ENCODE assay signal across 41 cellular contexts in genomic region chr7:111537134-111537533, GRCh38.
"Had no signal": no experiment of that assay in that cellular context is flagged by ENCODE, and none has a peak within 500 bp of the region (broad histone marks: within the 10 kb centered on the region; RNA-seq: fewer than 3 reads in every experiment).

No MANE protein-coding gene starts in this region.

- H3K36me3 ChIP-seq: adrenal gland, ascending aorta, brain microvascular endothelial cell, breast epithelium, cardiac muscle cell had no signal

- ATAC-seq: activated naive CD4-positive, alpha-beta T cell treated with anti-CD3 and anti-CD28 coated beads, Interleukin-2, amount 50 U/mL, for 72 hours; activated naive CD8-positive, alpha-beta T cell treated with anti-CD3 and anti-CD28 coated beads, Interleukin-2, amount 50 U/mL, for 24 hours; activated T-cell treated with anti-CD3 and anti-CD28 coated beads, Interleukin-2, amount 50 U/mL, for 4 hours; activated T-cell treated with anti-CD3 and anti-CD28 coated beads, Interleukin-2, amount 50 U/mL, for 72 hours; activated T-helper 17 cell treated with anti-CD3 and anti-CD28 coated beads, Interleukin-2, amount 50 U/mL, for 72 hours; body of pancreas had no signal

- H3K27me3 Mint-ChIP-seq: activated naive CD4-positive, alpha-beta T cell treated with anti-CD3 and anti-CD28 coated beads, Interleukin-2, amount 10 ng/mL, durations not matched to agents 7 days and 5 days; activated naive CD4-positive, alpha-beta T cell treated with anti-CD3 and anti-CD28 coated beads, Interleukin-2, amount 50 U/mL, for 24 hours; activated naive CD8-positive, alpha-beta T cell; activated naive CD8-positive, alpha-beta T cell treated with anti-CD3 and anti-CD28 coated beads for 36 hours; activated naive CD8-positive, alpha-beta T cell treated with anti-CD3 and anti-CD28 coated beads, Interleukin-2, amount 50 U/mL, for 24 hours; activated T-cell treated with anti-CD3 and anti-CD28 coated beads, Interleukin-2, amount 50 U/mL, for 24 hours; activated T-helper 17 cell treated with anti-CD3 and anti-CD28 coated beads, Interleukin-2, amount 50 U/mL, for 72 hours; brain; central memory CD8-positive, alpha-beta T cell had no signal

- H3K9me3 ChIP-seq: adrenal gland, ascending aorta, body of pancreas, breast epithelium had no signal

- H3K4me3 ChIP-seq: adrenal gland, ascending aorta, body of pancreas, breast epithelium, cardiac muscle cell had no signal

- DNase-seq: activated effector memory CD4-positive, alpha-beta T cell treated with anti-CD3 and anti-CD28 coated beads, Interleukin-2, amount 50 U/mL, for 16 hours; activated effector memory CD4-positive, alpha-beta T cell treated with Interleukin-2 at 50 U/mL for 16 hours; activated gamma-delta T cell; activated gamma-delta T cell treated with Interleukin-2 at 50 U/mL for 16 hours; activated naive CD4-positive, alpha-beta T cell; activated naive CD4-positive, alpha-beta T cell treated with anti-CD3 and anti-CD28 coated beads for 36 hours; activated naive CD4-positive, alpha-beta T cell treated with anti-CD3 and anti-CD28 coated beads, Interleukin-2, amount 10 ng/mL, durations not matched to agents 7 days and 5 days; activated naive CD4-positive, alpha-beta T cell treated with anti-CD3 and anti-CD28 coated beads, Interleukin-2, amount 50 U/mL, for 16 hours; activated naive CD4-positive, alpha-beta T cell treated with Interleukin-2 at 50 U/mL for 16 hours; activated naive CD8-positive, alpha-beta T cell treated with anti-CD3 and anti-CD28 coated beads for 36 hours; activated naive CD8-positive, alpha-beta T cell treated with anti-CD3 and anti-CD28 coated beads, Interleukin-2, amount 10 ng/mL, durations not matched to agents 7 days and 5 days; activated naive CD8-positive, alpha-beta T cell treated with anti-CD3 and anti-CD28 coated beads, Interleukin-2, amount 50 U/mL, for 24 hours; activated T-cell treated with anti-CD3 and anti-CD28 coated beads for 4 hours; activated T-cell treated with anti-CD3 and anti-CD28 coated beads, Interleukin-2, amount 50 U/mL, for 1 hour; activated T-cell treated with anti-CD3 and anti-CD28 coated beads, Interleukin-2, amount 50 U/mL, for 24 hours; activated T-cell treated with anti-CD3 and anti-CD28 coated beads, Interleukin-2, amount 50 U/mL, for 4 hours; activated T-cell treated with anti-CD3 and anti-CD28 coated beads, Interleukin-2, amount 50 U/mL, for 48 hours; activated T-cell treated with anti-CD3 and anti-CD28 coated beads, Interleukin-2, amount 50 U/mL, for 72 hours; adrenal gland; amniotic stem cell; amygdala; anterior cingulate cortex; aorta; body of pancreas; brain microvascular endothelial cell; caudate nucleus; central memory CD4-positive, alpha-beta T cell; cerebellar nuclear complex had no signal

- H3K4me3 Mint-ChIP-seq: activated naive CD4-positive, alpha-beta T cell treated with anti-CD3 and anti-CD28 coated beads for 36 hours; activated naive CD4-positive, alpha-beta T cell treated with anti-CD3 and anti-CD28 coated beads, Interleukin-2, amount 10 ng/mL, durations not matched to agents 7 days and 5 days; activated naive CD4-positive, alpha-beta T cell treated with anti-CD3 and anti-CD28 coated beads, Interleukin-2, amount 50 U/mL, for 24 hours; activated naive CD8-positive, alpha-beta T cell; activated naive CD8-positive, alpha-beta T cell treated with anti-CD3 and anti-CD28 coated beads for 36 hours; activated naive CD8-positive, alpha-beta T cell treated with anti-CD3 and anti-CD28 coated beads, Interleukin-2, amount 10 ng/mL, durations not matched to agents 7 days and 5 days; activated naive CD8-positive, alpha-beta T cell treated with anti-CD3 and anti-CD28 coated beads, Interleukin-2, amount 50 U/mL, for 24 hours; activated T-cell treated with anti-CD3 and anti-CD28 coated beads, Interleukin-2, amount 50 U/mL, for 24 hours; activated T-cell treated with anti-CD3 and anti-CD28 coated beads, Interleukin-2, amount 50 U/mL, for 4 hours; activated T-cell treated with anti-CD3 and anti-CD28 coated beads, Interleukin-2, amount 50 U/mL, for 72 hours; activated T-helper 1 cell treated with anti-CD3 and anti-CD28 coated beads, Interleukin-12 subunit alpha, Interleukin-12 subunit beta, Interleukin-2, Interleukin-4 antibody, amounts not matched to agents 30 ng/mL and 10 ng/mL and 1 ng/mL, durations not matched to agents 14 hours and 24 hours and 36 hours; activated T-helper 17 cell treated with anti-CD3 and anti-CD28 coated beads, Interleukin-2, amount 50 U/mL, for 72 hours; brain; central memory CD8-positive, alpha-beta T cell had no signal

- H3K4me1 ChIP-seq: breast epithelium had no signal

- FAIRE-seq: astrocyte, bronchial epithelial cell had no signal

- H3K36me3 Mint-ChIP-seq: activated naive CD4-positive, alpha-beta T cell treated with anti-CD3 and anti-CD28 coated beads, Interleukin-2, amount 10 ng/mL, durations not matched to agents 7 days and 5 days; brain had no signal

- H3K9me3 Mint-ChIP-seq: activated naive CD4-positive, alpha-beta T cell treated with anti-CD3 and anti-CD28 coated beads for 36 hours; activated naive CD4-positive, alpha-beta T cell treated with anti-CD3 and anti-CD28 coated beads, Interleukin-2, amount 10 ng/mL, durations not matched to agents 7 days and 5 days; activated naive CD4-positive, alpha-beta T cell treated with anti-CD3 and anti-CD28 coated beads, Interleukin-2, amount 50 U/mL, for 24 hours; activated naive CD4-positive, alpha-beta T cell treated with anti-CD3 and anti-CD28 coated beads, Interleukin-2, amount 50 U/mL, for 72 hours; activated naive CD8-positive, alpha-beta T cell treated with anti-CD3 and anti-CD28 coated beads for 36 hours; activated naive CD8-positive, alpha-beta T cell treated with anti-CD3 and anti-CD28 coated beads, Interleukin-2, amount 50 U/mL, for 24 hours; activated T-cell treated with anti-CD3 and anti-CD28 coated beads, Interleukin-2, amount 50 U/mL, for 24 hours; activated T-cell treated with anti-CD3 and anti-CD28 coated beads, Interleukin-2, amount 50 U/mL, for 4 hours; activated T-cell treated with anti-CD3 and anti-CD28 coated beads, Interleukin-2, amount 50 U/mL, for 72 hours; activated T-helper 1 cell treated with anti-CD3 and anti-CD28 coated beads, Interleukin-12 subunit alpha, Interleukin-12 subunit beta, Interleukin-2, Interleukin-4 antibody, amounts not matched to agents 30 ng/mL and 10 ng/mL and 1 ng/mL, durations not matched to agents 14 hours and 24 hours and 36 hours; activated T-helper 17 cell treated with anti-CD3 and anti-CD28 coated beads, Interleukin-2, amount 50 U/mL, for 72 hours; activated T-helper 2 cell treated with anti-CD3 and anti-CD28 coated beads, Interferon-gamma antibody, Interleukin-2, Interleukin-4, amounts not matched to agents 10 μg/mL and 5 μg/mL and 100 μg/mL, durations not matched to agents 14 hours and 24 hours and 36 hours; central memory CD8-positive, alpha-beta T cell had no signal

- H3K27me3 ChIP-seq: adrenal gland, ascending aorta, body of pancreas, brain microvascular endothelial cell, breast epithelium, cardiac muscle cell had no signal

- H3K4me1 Mint-ChIP-seq: activated naive CD4-positive, alpha-beta T cell treated with anti-CD3 and anti-CD28 coated beads, Interleukin-2, amount 10 ng/mL, durations not matched to agents 7 days and 5 days; activated naive CD8-positive, alpha-beta T cell treated with anti-CD3 and anti-CD28 coated beads, Interleukin-2, amount 10 ng/mL, durations not matched to agents 7 days and 5 days; activated T-helper 17 cell treated with anti-CD3 and anti-CD28 coated beads, Interleukin-2, amount 50 U/mL, for 72 hours; central memory CD8-positive, alpha-beta T cell had no signal

- H3K27ac Mint-ChIP-seq: activated naive CD4-positive, alpha-beta T cell treated with anti-CD3 and anti-CD28 coated beads for 36 hours; activated naive CD4-positive, alpha-beta T cell treated with anti-CD3 and anti-CD28 coated beads, Interleukin-2, amount 10 ng/mL, durations not matched to agents 7 days and 5 days; activated naive CD4-positive, alpha-beta T cell treated with anti-CD3 and anti-CD28 coated beads, Interleukin-2, amount 50 U/mL, for 24 hours; activated naive CD4-positive, alpha-beta T cell treated with anti-CD3 and anti-CD28 coated beads, Interleukin-2, amount 50 U/mL, for 72 hours; activated naive CD8-positive, alpha-beta T cell treated with anti-CD3 and anti-CD28 coated beads for 36 hours; activated naive CD8-positive, alpha-beta T cell treated with anti-CD3 and anti-CD28 coated beads, Interleukin-2, amount 10 ng/mL, durations not matched to agents 7 days and 5 days; activated naive CD8-positive, alpha-beta T cell treated with anti-CD3 and anti-CD28 coated beads, Interleukin-2, amount 50 U/mL, for 24 hours; activated T-cell treated with anti-CD3 and anti-CD28 coated beads, Interleukin-2, amount 50 U/mL, for 24 hours; activated T-cell treated with anti-CD3 and anti-CD28 coated beads, Interleukin-2, amount 50 U/mL, for 72 hours; activated T-helper 1 cell treated with anti-CD3 and anti-CD28 coated beads, Interleukin-12 subunit alpha, Interleukin-12 subunit beta, Interleukin-2, Interleukin-4 antibody, amounts not matched to agents 30 ng/mL and 10 ng/mL and 1 ng/mL, durations not matched to agents 14 hours and 24 hours and 36 hours; activated T-helper 17 cell treated with anti-CD3 and anti-CD28 coated beads, Interleukin-2, amount 50 U/mL, for 72 hours; activated T-helper 2 cell treated with anti-CD3 and anti-CD28 coated beads, Interferon-gamma antibody, Interleukin-2, Interleukin-4, amounts not matched to agents 10 μg/mL and 5 μg/mL and 100 μg/mL, durations not matched to agents 14 hours and 24 hours and 36 hours; brain had no signal

- H3K27ac ChIP-seq: adrenal gland, ascending aorta, body of pancreas, brain microvascular endothelial cell, breast epithelium, cardiac muscle cell had no signal
